In genomic region chr1:7174980-7175379, GRCh38 we compare ENCODE assay signal across 8 cellular contexts.
"Had no signal": no experiment of that assay in that cellular context is flagged by ENCODE, and none has a peak within 500 bp of the region (broad histone marks: within the 10 kb centered on the region; RNA-seq: fewer than 3 reads in every experiment).

No MANE protein-coding gene starts in this region.

- DNase-seq: GM23248, GOT3, H9, HCEC 1CT, IMR-90 had no signal

- H3K4me3 Mint-ChIP-seq: H9 had no signal

- H3K27ac ChIP-seq: GM23248 had no signal

- H2AFZ ChIP-seq: GM23248 had no signal

- H3K4me3 ChIP-seq: GM23248, K562 had no signal

- FAIRE-seq: H54, HTR-8/SVneo, K562 had no signal

- ATAC-seq: K562 had no signal

- H3K9ac ChIP-seq: GM23248 had no signal
